Comparison of ENCODE assay signal across 8 cellular contexts in the genomic region with DNA sequence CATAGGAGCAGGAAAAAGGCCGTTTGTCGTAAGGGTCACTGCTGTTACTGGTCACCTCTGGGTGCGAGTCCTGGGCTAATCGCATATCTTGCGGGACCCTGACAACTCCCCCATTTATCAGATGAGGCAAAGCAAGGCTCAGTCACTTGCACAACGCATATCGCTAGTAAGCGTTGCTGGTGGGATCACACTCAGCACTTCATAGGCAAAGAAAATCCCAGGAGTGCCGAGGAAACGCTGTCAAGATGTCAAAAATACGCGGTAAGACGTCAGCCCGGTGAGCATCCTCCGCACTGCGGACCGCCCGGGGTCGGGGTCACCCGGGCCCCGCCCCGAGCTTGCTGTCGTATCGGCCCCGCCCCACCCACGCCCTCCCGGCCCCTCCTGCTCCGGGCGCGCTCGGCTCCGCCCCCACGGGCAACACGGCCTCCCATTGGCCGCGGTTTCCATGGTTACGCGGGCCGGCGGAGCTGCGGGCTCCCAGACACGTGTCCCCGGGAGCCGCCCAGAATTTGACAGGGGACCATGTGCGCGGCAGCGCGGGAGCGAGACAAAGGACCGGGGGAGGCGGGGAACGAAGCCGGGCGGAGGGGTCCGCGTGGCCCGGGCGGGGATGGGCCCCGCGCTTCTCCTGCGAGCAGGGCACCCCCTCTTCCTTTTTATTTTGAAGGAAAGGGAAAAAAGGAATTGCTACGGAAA.
A peak's percentile ranks its signal among the peaks of the same experiment; 100 is the strongest.
DNase-seq lines count a peak whose midpoint lies in the region; ATAC-seq, FAIRE-seq and TF ChIP-seq lines count a peak whose summit lies in the region.

No MANE protein-coding gene starts in this region.

- H3K9me3 ChIP-seq in CD8-positive, alpha-beta memory T cell (ENCODE audit: low read length), result no peaks in the 10 kb centered on the region
- H3K9me3 ChIP-seq in heart left ventricle (no peaks in the 10 kb centered on the region), thoracic aorta (no peaks in the 10 kb centered on the region)

- CTCF ChIA-PET in CD8-positive, alpha-beta memory T cell (lab: Charles Lee), result interaction anchor here (0.9 to 1.7 kb wide), 3 partner anchors 37 to 84 kb away, joined by 3 to 4 read pairs (median 3); partner anchors contain the start of gene IER5L

- no peak for FAIRE-seq in HTR-8/SVneo (lab: Jason Lieb, UNC)

- H3K27me3 ChIP-seq in CD8-positive, alpha-beta memory T cell (ENCODE audit: insufficient read depth, low read length, poor library complexity, severe bottlenecking), result no peaks in the 10 kb centered on the region
- H3K27me3 ChIP-seq in heart left ventricle (peaks cover 0 to 16% (median 0%) of the 10 kb centered on the region in 9 donors), thoracic aorta (replicated peaks; ENCODE audit: insufficient read depth) (no peaks in the 10 kb centered on the region)

- peak overlapping the region; percentile 52 for H3K4me3 ChIP-seq in CD8-positive, alpha-beta memory T cell (ENCODE audit: low read length)
- H3K4me3 ChIP-seq in heart left ventricle (peak overlapping the region in 9 of 12 donors; percentile 17 to 41 (median 33)), thoracic aorta (peak overlapping the region; percentile 66)

- WGBS in heart left ventricle, 4 donors, result 6 to 8% (median 8%) methylated on average over 44 to 62 of the region's 62 CpGs

- peaks cover 8 to 28% (median 19%) of the 10 kb centered on the region in 3 donors for H3K4me1 Mint-ChIP-seq in CD8-positive, alpha-beta memory T cell

- H3K27ac Mint-ChIP-seq in CD8-positive, alpha-beta memory T cell, result peak overlapping the region in 6 of 8 donors; percentile 26 to 77 (median 54)

- no peak overlapping the region for H3K27ac ChIP-seq in CD8-positive, alpha-beta memory T cell (ENCODE audit: low read depth, low read length)
- peak overlapping the region in 6 of 12 donors; percentile 4 to 62 (median 20) for H3K27ac ChIP-seq in heart left ventricle
- H3K27ac ChIP-seq in thoracic aorta, result no peak overlapping the region

- no peaks in the 10 kb centered on the region for H3K36me3 ChIP-seq in CD8-positive, alpha-beta memory T cell (ENCODE audit: insufficient read depth, low read length)
- H3K36me3 ChIP-seq in heart left ventricle (no peaks in the 10 kb centered on the region), thoracic aorta (no peaks in the 10 kb centered on the region)

- TF ChIP-seq CTCF in heart left ventricle (IDR thresholded peaks at IDR 0.05) (no peak), thoracic aorta (IDR thresholded peaks at IDR 0.05) (no peak)

- H3K4me1 ChIP-seq in CD8-positive, alpha-beta memory T cell (ENCODE audit: insufficient read depth, low read length), result peaks cover 19% of the 10 kb centered on the region
- H3K4me1 ChIP-seq in heart left ventricle (peaks cover 6 to 45% (median 28%) of the 10 kb centered on the region in 12 donors), thoracic aorta (ENCODE audit: control insufficient read depth in 1 of 2, low read depth in 2 of 2) (peaks cover 23 to 42% of the 10 kb centered on the region in 2 donors)

- TF ChIP-seq POLR2A in heart left ventricle (IDR thresholded peaks at IDR 0.05), result no peak

- intact Hi-C loops in heart left ventricle (cut with DNase I), result loop anchor here in 5 of 10 donors (5.0 to 10.0 kb wide), 4 partner anchors 76 to 224 kb away; partner anchors contain the start of gene IER5L (in 2 of the 5)

- H3K4me3 Mint-ChIP-seq in CD8-positive, alpha-beta memory T cell, result peak overlapping the region; percentile 59 to 84 (median 79)

- H3K27me3 Mint-ChIP-seq in CD8-positive, alpha-beta memory T cell, result peaks cover 22 to 24% of the 10 kb centered on the region in 2 donors

- peaks cover 0 to 2% (median 0%) of the 10 kb centered on the region in 5 donors for H3K9me3 Mint-ChIP-seq in CD8-positive, alpha-beta memory T cell

- ATAC-seq in heart left ventricle (peak; percentile 66 to 87 (median 82)), thoracic aorta (ENCODE audit: insufficient number of reproducible peaks, low FRiP score, low read depth) (peak; percentile 57), GM21717 (IDR thresholded peaks at IDR 0.05; ENCODE audit: unreplicated experiment) (no peak)

- peak; percentile 80 to 93 (median 86) for DNase-seq in CD8-positive, alpha-beta memory T cell
- peak; percentile 44 for DNase-seq in HTR-8/SVneo (ENCODE audit: insufficient read length, low spot score)
- DNase-seq in T follicular helper cell (ENCODE audit: low read depth), result peak; percentile 85
- DNase-seq in amniotic epithelial cell (ENCODE audit: low read depth), result peak; percentile 83
- peak; percentile 93 to 97 (median 95) for DNase-seq in heart left ventricle
- DNase-seq in pons (ENCODE audit: low spot score), result peak; percentile 75
- DNase-seq in thoracic aorta (ENCODE audit: low spot score), result peak; percentile 76

- POLR2A ChIA-PET in CD8-positive, alpha-beta memory T cell (lab: Charles Lee), result interaction anchor here (1.1 kb wide), 1 partner anchor 80 kb away, joined by 4 read pairs; the partner anchor contains the start of gene IER5L

- no peaks in the 10 kb centered on the region for H3K36me3 Mint-ChIP-seq in CD8-positive, alpha-beta memory T cell

Comparison
In these comparisons a context has a peak if more than half of its experiments do, and no peak if none do; other contexts are left out.
1. DNase-seq: peak in every context shown above with its lines; median percentile 95 in heart left ventricle; 86 in CD8-positive, alpha-beta memory T cell; 85 in T follicular helper cell; 83 in amniotic epithelial cell; 76 in thoracic aorta; 75 in pons; 44 in HTR-8/SVneo.